9 cellular contexts compared by ENCODE assay signal in genomic region chr6:35048631-35049083, GRCh38.
DNase-seq lines count a peak whose midpoint lies in the region; ATAC-seq, FAIRE-seq and TF ChIP-seq lines count a peak whose summit lies in the region.
"Had no signal": no experiment of that assay in that cellular context is flagged by ENCODE, and none has a peak within 500 bp of the region (broad histone marks: within the 10 kb centered on the region; RNA-seq: fewer than 3 reads in every experiment).

No MANE protein-coding gene starts in this region.

- peak overlapping the region; percentile 50 to 80 (median 70) for H3K27ac ChIP-seq in Peyer's patch
- H3K27ac ChIP-seq in H1 (ENCODE audit: low read depth, low read length): peak overlapping the region; percentile 96
- H3K27ac ChIP-seq in naive thymus-derived CD4-positive, alpha-beta T cell (ENCODE audit: low read depth, low read length): peak overlapping the region; percentile 48
- H3K27ac ChIP-seq: SJSA1 had no signal

- H3K27ac Mint-ChIP-seq in naive thymus-derived CD4-positive, alpha-beta T cell: no peak overlapping the region

- no peak overlapping the region for H3K23ac ChIP-seq in H1 (ENCODE audit: insufficient read length)

- peak overlapping the region in 3 of 4 experiments; percentile 61 to 79 (median 69); a peak in 6 of 7 replicates for H3K9ac ChIP-seq in H1 (replicated peaks in 1 of 4; ENCODE audit: extremely low read depth in 1 of 4, low read depth in 3 of 4, low read length in 3 of 4)

- peak overlapping the region; percentile 46 to 49; a peak in 3 of 4 replicates for H3K4me2 ChIP-seq in H1 (ENCODE audit: insufficient read depth in 1 of 2, low read depth in 2 of 2, low read length in 2 of 2)

- H3K27me3 ChIP-seq in Peyer's patch (no peaks in the 10 kb centered on the region), H1 (replicated peaks in 1 of 4; ENCODE audit: control insufficient read depth in 3 of 4, extremely low read depth in 1 of 4, insufficient read depth in 3 of 4, low read length in 3 of 4) (no peaks in the 10 kb centered on the region)
- H3K27me3 ChIP-seq in naive thymus-derived CD4-positive, alpha-beta T cell (ENCODE audit: control insufficient read depth in 2 of 2, insufficient read depth in 2 of 2, low read length in 2 of 2): no peaks in the 10 kb centered on the region
- H3K27me3 ChIP-seq: SJSA1 had no signal

- H3K56ac ChIP-seq in H1 (replicated peaks; ENCODE audit: insufficient read length, low read depth, low read length): no peak overlapping the region

- peak overlapping the region; percentile 95 for H2BK5ac ChIP-seq in H1 (ENCODE audit: low read depth, low read length)

- peaks cover 0 to 4% (median 0%) of the 10 kb centered on the region in 5 donors for H3K36me3 Mint-ChIP-seq in naive thymus-derived CD4-positive, alpha-beta T cell

- TF ChIP-seq EP300 in H1 (IDR thresholded peaks at IDR 0.05; ENCODE audit: borderline replicate concordance in 1 of 2, low read depth in 2 of 2, low read length in 2 of 2): no peak

- peak overlapping the region; percentile 69 for H2BK20ac ChIP-seq in H1 (ENCODE audit: low read length)

- H3K36me3 ChIP-seq in Peyer's patch (no peaks in the 10 kb centered on the region), H1 (ENCODE audit: control insufficient read depth in 2 of 4, insufficient read depth in 4 of 4, low read length in 3 of 4) (no peaks in the 10 kb centered on the region; a peak in 1 of 8 replicates)
- H3K36me3 ChIP-seq in naive thymus-derived CD4-positive, alpha-beta T cell (ENCODE audit: control insufficient read depth in 2 of 3, insufficient read depth in 3 of 3, low read length in 3 of 3): no peaks in the 10 kb centered on the region

- H3K79me1 ChIP-seq in H1 (ENCODE audit: low read depth, low read length): no peaks in the 10 kb centered on the region

- no peaks in the 10 kb centered on the region for H3K79me2 ChIP-seq in H1 (ENCODE audit: control insufficient read depth in 1 of 2, insufficient read depth in 2 of 2, low read length in 2 of 2)

- TF ChIP-seq CTCF in GM12872 (IDR thresholded peaks at IDR 0.05; ENCODE audit: insufficient read depth, low read depth, low read length): peak; percentile 42; the same call in 2 of the 3 replicates
- peak in 1 of 6 experiments; percentile 3 for TF ChIP-seq CTCF in Peyer's patch (IDR thresholded peaks at IDR 0.05)
- TF ChIP-seq CTCF in H1 (IDR thresholded peaks at IDR 0.05; ENCODE audit: control extremely low read depth in 1 of 3, insufficient read depth in 1 of 3, low read depth in 1 of 3, low read length in 3 of 3): peak; percentile 52 to 63 (median 55)

- no peaks in the 10 kb centered on the region for H3K9me3 Mint-ChIP-seq in naive thymus-derived CD4-positive, alpha-beta T cell

- H4K5ac ChIP-seq in H1 (ENCODE audit: insufficient read length, low read depth, low read length): peak overlapping the region; percentile 30

- FAIRE-seq in H1 (lab: Jason Lieb, UNC): no peak

- H2AK5ac ChIP-seq in H1 (ENCODE audit: low read depth, low read length): peak overlapping the region; percentile 71; the same call in 1 of the 2 replicates

- intact Hi-C loops in naive thymus-derived CD4-positive, alpha-beta T cell (cut with micrococcal nuclease): loop anchor here in 1 of 2 donors (1.0 kb wide), 1 partner anchor 62 kb away; no protein-coding TSS in a partner anchor

- H3K4me3 Mint-ChIP-seq in naive thymus-derived CD4-positive, alpha-beta T cell: no peak overlapping the region

- WGBS in H1 (ENCODE audit: extremely low coverage in 1 of 2, insufficient coverage in 1 of 2, insufficient read length in 1 of 2, insufficient replicate concordance in 2 of 2, low coverage in 1 of 2, low lambda C conversion rate in 2 of 2, missing lambda C conversion rate in 1 of 2), 2 experiments: 70% methylated on average over 11 of the region's 11 CpGs; no CpG with 5 or more reads in 1 of the 2 experiments

- H3K14ac ChIP-seq in H1 (ENCODE audit: insufficient read length): no peak overlapping the region

- DNase-seq in Peyer's patch (peak in 2 of 3 donors; percentile 49 to 65), H1 (ENCODE audit: low read depth in 1 of 2, low spot score in 2 of 2) (no peak), SHP77 (lab: John Stamatoyannopoulos, UW) (no peak), SW 1271 (lab: John Stamatoyannopoulos, UW) (no peak)
- peak in 6 of 9 donors; percentile 9 to 54 (median 45) for DNase-seq in naive thymus-derived CD4-positive, alpha-beta T cell

- no peak overlapping the region for H3K4me3 ChIP-seq in Peyer's patch
- no peak overlapping the region; a peak in 2 of 8 replicates for H3K4me3 ChIP-seq in H1 (ENCODE audit: extremely low read depth in 1 of 4, insufficient read depth in 2 of 4, low read depth in 3 of 4, low read length in 4 of 4)
- peak overlapping the region; percentile 34 for H3K4me3 ChIP-seq in naive thymus-derived CD4-positive, alpha-beta T cell (ENCODE audit: low read length)
- H3K4me3 ChIP-seq: SJSA1 had no signal

- H3K4ac ChIP-seq in H1 (replicated peaks; ENCODE audit: insufficient read length, low read depth, low read length): peak overlapping the region; percentile 40

- ATAC-seq in naive thymus-derived CD4-positive, alpha-beta T cell: peak; percentile 70
- ATAC-seq in HG02938 (IDR thresholded peaks at IDR 0.05; ENCODE audit: unreplicated experiment) (no peak), GM21825 (IDR thresholded peaks at IDR 0.05; ENCODE audit: unreplicated experiment) (no peak)

- peak overlapping the region; percentile 55 for H2BK120ac ChIP-seq in H1 (replicated peaks; ENCODE audit: low read depth, low read length)

- POLR2A ChIA-PET in H1 (lab: Charles Lee; ENCODE audit: partially characterized antibody): interaction anchor here (0.6 to 3.7 kb wide), 5 partner anchors 12 to 1554 kb away, joined by 3 to 18 read pairs (median 4); partner anchors contain the start of gene TAF11
- POLR2A ChIA-PET in naive thymus-derived CD4-positive, alpha-beta T cell (lab: Charles Lee): no interaction called here

- TF ChIP-seq POLR2A in Peyer's patch (IDR thresholded peaks at IDR 0.05): no peak
- TF ChIP-seq POLR2A in H1 (IDR thresholded peaks at IDR 0.05; ENCODE audit: control extremely low read depth in 1 of 2, low read depth in 2 of 2, low read length in 2 of 2): no peak

- H2AFZ ChIP-seq in H1 (ENCODE audit: low read length): no peak overlapping the region

- H4K91ac ChIP-seq in H1 (replicated peaks; ENCODE audit: insufficient read length, low read length): peak overlapping the region; percentile 93

- H3K23me2 ChIP-seq in H1 (ENCODE audit: low read depth, low read length): no peaks in the 10 kb centered on the region

- TF ChIP-seq RAD21 in H1 (IDR thresholded peaks at IDR 0.05 in 1 of 2, conservative IDR thresholded peaks at IDR 0.05 in 1 of 2; ENCODE audit: low read depth in 2 of 2, low read length in 2 of 2): peak; percentile 43 to 60

- no peaks in the 10 kb centered on the region for H3K9me3 ChIP-seq in Peyer's patch
- no peaks in the 10 kb centered on the region for H3K9me3 ChIP-seq in H1 (ENCODE audit: insufficient read depth in 2 of 2, low read depth in 1 of 2, low read length in 1 of 2)
- no peaks in the 10 kb centered on the region for H3K9me3 ChIP-seq in naive thymus-derived CD4-positive, alpha-beta T cell (ENCODE audit: control insufficient read depth in 2 of 3, low read length in 3 of 3)
- H3K9me3 ChIP-seq: SJSA1 had no signal

- CTCF ChIA-PET in H1 (lab: Charles Lee; ENCODE audit: partially characterized antibody): interaction anchor here (0.6 to 3.8 kb wide), 22 partner anchors 9 to 91 kb away, joined by 3 to 37 read pairs (median 5); no protein-coding TSS in a partner anchor
- CTCF ChIA-PET in naive thymus-derived CD4-positive, alpha-beta T cell (lab: Charles Lee): interaction anchor here (0.6 to 1.0 kb wide), 3 partner anchors 58 to 91 kb away, joined by 3 read pairs; no protein-coding TSS in a partner anchor

- peak overlapping the region; percentile 93 for H3K18ac ChIP-seq in H1 (ENCODE audit: extremely low read depth, low read length)

- H4K8ac ChIP-seq in H1 (ENCODE audit: extremely low read depth, insufficient read depth, low read length): peak overlapping the region; percentile 6; the same call in 1 of the 2 replicates

- H4K20me1 ChIP-seq in H1 (replicated peaks in 1 of 2; ENCODE audit: control insufficient read depth in 1 of 2, insufficient read depth in 2 of 2, low read length in 2 of 2): no peaks in the 10 kb centered on the region

- H2BK15ac ChIP-seq in H1 (ENCODE audit: low read length): peak overlapping the region; percentile 92; the same call in 1 of the 2 replicates

- H3K4me1 Mint-ChIP-seq in naive thymus-derived CD4-positive, alpha-beta T cell: peaks cover 0 to 17% (median 3%) of the 10 kb centered on the region in 7 donors

- no peaks in the 10 kb centered on the region for H3K27me3 Mint-ChIP-seq in naive thymus-derived CD4-positive, alpha-beta T cell

- H2BK12ac ChIP-seq in H1 (ENCODE audit: low read depth, low read length): peak overlapping the region; percentile 100

- H3K4me1 ChIP-seq in Peyer's patch: peaks cover 0 to 94% (median 5%) of the 10 kb centered on the region in 4 donors
- peaks cover 21 to 52% (median 39%) of the 10 kb centered on the region in 4 experiments for H3K4me1 ChIP-seq in H1 (replicated peaks in 1 of 4; ENCODE audit: control insufficient read depth in 3 of 4, insufficient read depth in 4 of 4, low read length in 3 of 4)
- H3K4me1 ChIP-seq in naive thymus-derived CD4-positive, alpha-beta T cell (ENCODE audit: control insufficient read depth in 2 of 2, insufficient read depth in 2 of 2, low read length in 2 of 2): peaks cover 0 to 18% of the 10 kb centered on the region in 2 donors

TF ChIP-seq in H1, 55 proteins besides CTCF, POLR2A, EP300 and RAD21:
- TF ChIP-seq KDM1A (IDR thresholded peaks at IDR 0.05; ENCODE audit: borderline replicate concordance, low read length): peak; percentile 66; the same call in 1 of the 2 replicates
- TF ChIP-seq CEBPB (IDR thresholded peaks at IDR 0.05; ENCODE audit: low read depth, low read length): no peak

Comparison
In these comparisons a context has a peak if more than half of its experiments do, and no peak if none do; other contexts are left out.
1. DNase-seq: peak in Peyer's patch (2 of 3) and naive thymus-derived CD4-positive, alpha-beta T cell (6 of 9); none in H1 (0 of 2), SHP77 (0 of 2) and SW 1271 (0 of 2).
2. Peak in every context shown above with its lines, with median percentiles within 50 percentile points of each other: H3K27ac ChIP-seq.